14 cellular contexts compared by ENCODE assay signal in the genomic region with DNA sequence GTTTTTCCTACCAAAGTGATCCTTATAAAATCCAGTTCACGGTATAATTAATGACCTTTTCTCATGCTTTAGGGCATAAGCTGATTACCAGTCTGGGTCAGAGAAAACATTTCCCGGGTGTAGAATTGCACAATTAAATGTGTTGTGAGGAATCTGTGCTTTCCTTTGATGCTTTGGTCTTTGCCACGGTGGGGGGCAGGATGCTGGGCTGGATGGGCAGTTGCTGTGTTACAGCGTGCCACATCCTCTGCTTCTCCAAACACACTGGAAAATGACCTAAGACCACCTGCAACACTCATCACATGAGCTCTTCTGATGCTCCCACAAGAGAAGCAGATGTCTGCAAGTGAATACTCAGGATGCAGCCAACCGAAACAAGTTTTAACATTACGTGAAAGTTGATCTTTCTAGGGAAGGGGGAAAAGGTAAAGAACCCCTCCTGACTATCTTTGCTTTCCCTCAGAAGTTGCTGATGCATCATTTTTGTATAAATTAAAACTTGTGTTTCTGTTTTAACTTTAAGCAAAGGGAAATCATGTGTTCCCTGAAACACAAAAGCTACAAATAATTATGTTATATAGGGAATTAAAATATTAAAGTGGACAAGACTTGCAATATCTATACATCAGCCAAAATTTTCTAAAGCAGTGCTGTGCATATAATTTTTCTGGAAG.
DNase-seq lines count a peak whose midpoint lies in the region; ATAC-seq and TF ChIP-seq lines count a peak whose summit lies in the region.
"Had no signal": no experiment of that assay in that cellular context is flagged by ENCODE, and none has a peak within 500 bp of the region (broad histone marks: within the 10 kb centered on the region; RNA-seq: fewer than 3 reads in every experiment).

No MANE protein-coding gene starts in this region.

- H3K4me2 ChIP-seq in DOHH2 (ENCODE audit: low read length), result peak overlapping the region; percentile 45

- H3K27ac ChIP-seq in DOHH2 (ENCODE audit: low read depth, low read length), result no peak overlapping the region
- no peak overlapping the region for H3K27ac ChIP-seq in WERI-Rb-1
- H3K27ac ChIP-seq: C4-2B, upper lobe of right lung had no signal

- no peaks in the 10 kb centered on the region for H3K36me3 Mint-ChIP-seq in nephron progenitor cell (ENCODE audit: low read depth)
- H3K36me3 Mint-ChIP-seq: activated naive CD8-positive, alpha-beta T cell; stimulated activated effector memory CD8-positive, alpha-beta T cell treated with anti-CD3 and anti-CD28 coated beads, Interleukin-12 subunit alpha, Interleukin-12 subunit beta, amount 100 ng/mL, for 72 hours had no signal

- TF ChIP-seq CTCF in DOHH2 (IDR thresholded peaks at IDR 0.05; ENCODE audit: low read depth, low read length, poor library complexity, severe bottlenecking) (no peak), WERI-Rb-1 (IDR thresholded peaks at IDR 0.05; ENCODE audit: low read depth, low read length) (no peak), nephron progenitor cell (IDR thresholded peaks at IDR 0.05) (no peak), lower leg skin (IDR thresholded peaks at IDR 0.05) (no peak)

- H3K4me1 Mint-ChIP-seq in nephron progenitor cell, result peaks cover 20% of the 10 kb centered on the region
- H3K4me1 Mint-ChIP-seq: stimulated activated effector memory CD8-positive, alpha-beta T cell treated with anti-CD3 and anti-CD28 coated beads, Interleukin-12 subunit alpha, Interleukin-12 subunit beta, amount 100 ng/mL, for 72 hours had no signal

- H3F3A ChIP-seq in DOHH2 (ENCODE audit: control insufficient read depth, insufficient read depth), result no peaks in the 10 kb centered on the region

- DNase-seq in NCI-H187 treated with DMSO at 0.1 percent for 48 hours (lab: John Stamatoyannopoulos, UW), result peak; percentile 7
- peak; percentile 57 for DNase-seq in WERI-Rb-1
- peak; percentile 29 for DNase-seq in nephron progenitor cell
- DNase-seq in lower leg skin (ENCODE audit: low spot score in 2 of 2), result no peak
- DNase-seq in NCI-H1694 treated with DMSO at 0.1 percent for 48 hours (lab: John Stamatoyannopoulos, UW), result no peak
- DNase-seq: activated CD4-positive, alpha-beta T cell treated with anti-CD3 and anti-CD28 coated beads for 1 hour; NCI-H2081 treated with DMSO at 0.1 percent for 48 hours; RPMI8226; upper lobe of right lung had no signal

- no peaks in the 10 kb centered on the region for H3K9me3 Mint-ChIP-seq in nephron progenitor cell
- H3K9me3 Mint-ChIP-seq: stimulated activated effector memory CD8-positive, alpha-beta T cell treated with anti-CD3 and anti-CD28 coated beads, Interleukin-12 subunit alpha, Interleukin-12 subunit beta, amount 100 ng/mL, for 72 hours had no signal

- no peaks in the 10 kb centered on the region for H3K27me3 ChIP-seq in DOHH2 (ENCODE audit: control insufficient read depth, low read length)
- no peaks in the 10 kb centered on the region for H3K27me3 ChIP-seq in WERI-Rb-1 (ENCODE audit: insufficient read depth, low read depth, severe bottlenecking)
- H3K27me3 ChIP-seq: upper lobe of right lung had no signal

- peak overlapping the region; percentile 9 for H3K4me3 Mint-ChIP-seq in nephron progenitor cell
- H3K4me3 Mint-ChIP-seq: activated naive CD8-positive, alpha-beta T cell; stimulated activated effector memory CD8-positive, alpha-beta T cell treated with anti-CD3 and anti-CD28 coated beads, Interleukin-12 subunit alpha, Interleukin-12 subunit beta, amount 100 ng/mL, for 72 hours had no signal

- TF ChIP-seq POLR2A in lower leg skin (IDR thresholded peaks at IDR 0.05), result no peak

- intact Hi-C loops in lower leg skin (cut with DNase I; ENCODE audit: low total_unique reads), result no loop called here

- H3K9me3 ChIP-seq in DOHH2 (ENCODE audit: control insufficient read depth, insufficient read depth, low read length), result no peaks in the 10 kb centered on the region
- H3K9me3 ChIP-seq in WERI-Rb-1 (ENCODE audit: severe bottlenecking), result no peaks in the 10 kb centered on the region
- H3K9me3 ChIP-seq: upper lobe of right lung had no signal

- no peaks in the 10 kb centered on the region for H3K9me2 ChIP-seq in DOHH2 (replicated peaks; ENCODE audit: control insufficient read depth, low read length)

- no peaks in the 10 kb centered on the region for H4K20me1 ChIP-seq in DOHH2 (ENCODE audit: control insufficient read depth, insufficient read depth, low read depth, low read length)

- H3K27me3 Mint-ChIP-seq in nephron progenitor cell (ENCODE audit: low read depth, poor library complexity), result peaks cover 5% of the 10 kb centered on the region

- 45 to 47% methylated on average over 6 of the region's 6 CpGs for WGBS in lower leg skin, 2 donors

- H3K79me2 ChIP-seq in DOHH2 (ENCODE audit: control insufficient read depth, low read length), result no peaks in the 10 kb centered on the region

- H3K36me3 ChIP-seq in DOHH2 (ENCODE audit: control insufficient read depth, low read length) (no peaks in the 10 kb centered on the region), WERI-Rb-1 (no peaks in the 10 kb centered on the region)
- H3K36me3 ChIP-seq: upper lobe of right lung had no signal

- peak overlapping the region; percentile 9; the same call in 1 of the 2 replicates for H3K4me3 ChIP-seq in DOHH2 (ENCODE audit: low read length)
- H3K4me3 ChIP-seq in WERI-Rb-1 (ENCODE audit: low read depth, low read length), result no peak overlapping the region
- no peak overlapping the region for H3K4me3 ChIP-seq in lower leg skin (ENCODE audit: low read depth, poor library complexity, severe bottlenecking)
- H3K4me3 ChIP-seq: upper lobe of right lung had no signal

- H3K4me1 ChIP-seq in DOHH2 (ENCODE audit: control insufficient read depth, low read length), result peaks cover 23% of the 10 kb centered on the region
- H3K4me1 ChIP-seq: upper lobe of right lung had no signal

- no peak for ATAC-seq in GM21723 (IDR thresholded peaks at IDR 0.05; ENCODE audit: unreplicated experiment)
- ATAC-seq: stimulated activated effector memory CD8-positive, alpha-beta T cell treated with anti-CD3 and anti-CD28 coated beads, Interleukin-12 subunit alpha, Interleukin-12 subunit beta, amount 100 ng/mL, for 72 hours; upper lobe of right lung had no signal

- no peak overlapping the region for H3K27ac Mint-ChIP-seq in nephron progenitor cell
- H3K27ac Mint-ChIP-seq: activated naive CD8-positive, alpha-beta T cell; stimulated activated effector memory CD8-positive, alpha-beta T cell treated with anti-CD3 and anti-CD28 coated beads, Interleukin-12 subunit alpha, Interleukin-12 subunit beta, amount 100 ng/mL, for 72 hours had no signal

Comparison
In these comparisons a context has a peak if more than half of its experiments do, and no peak if none do; other contexts are left out.
1. DNase-seq: peak in NCI-H187 treated with DMSO at 0.1 percent for 48 hours (single experiment), WERI-Rb-1 (single experiment) and nephron progenitor cell (single experiment); none in lower leg skin (0 of 2) and NCI-H1694 treated with DMSO at 0.1 percent for 48 hours (single experiment).